In the genomic region with DNA sequence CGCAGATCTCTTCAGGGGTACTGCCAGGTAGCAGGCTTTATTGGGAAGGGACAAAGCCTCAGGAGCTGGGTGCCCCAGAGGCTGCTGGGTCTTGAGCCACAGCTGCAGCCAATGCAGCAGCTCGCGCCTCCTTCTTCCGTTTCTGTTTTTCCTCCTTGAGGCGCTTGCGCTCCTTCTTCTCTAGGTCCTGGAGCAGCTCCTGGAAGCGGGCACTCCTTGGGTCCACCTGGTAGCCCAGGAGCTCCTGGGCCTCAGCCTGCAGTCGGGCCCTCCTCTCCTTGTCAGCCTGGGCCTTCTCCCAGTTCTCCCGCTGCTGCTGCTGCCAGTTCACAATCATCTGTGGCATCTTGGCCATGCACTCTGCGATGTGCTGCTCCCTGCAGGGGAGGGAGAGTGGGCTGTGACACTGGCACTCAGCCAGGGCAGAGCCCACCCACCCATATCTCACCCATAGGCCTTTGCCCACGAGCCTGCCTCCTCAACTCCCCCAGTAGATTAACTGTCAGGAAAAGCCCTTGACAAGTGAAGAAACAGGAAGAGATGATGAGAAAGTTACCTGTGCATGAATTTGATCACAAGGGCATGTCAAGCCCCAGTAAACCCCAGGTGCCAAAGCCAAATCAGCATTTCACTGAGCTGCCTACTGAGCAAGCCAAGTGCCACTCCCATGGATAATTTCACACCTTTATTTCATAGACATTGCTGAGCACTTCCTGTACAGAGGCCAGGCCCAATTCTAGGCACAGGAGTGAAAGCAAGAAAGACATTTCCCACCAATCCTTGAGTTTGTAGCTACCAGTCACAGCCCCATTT, we compare ENCODE assay signal across 9 cellular contexts. TPM values are rescaled to one million over a fixed set of nuclear protein-coding genes. Genes with fewer than 3 reads are reported as not detected.
DNase-seq lines count a peak whose midpoint lies in the region; ATAC-seq and TF ChIP-seq lines count a peak whose summit lies in the region.
"Had no signal": no experiment of that assay in that cellular context is flagged by ENCODE, and none has a peak within 500 bp of the region (broad histone marks: within the 10 kb centered on the region; RNA-seq: fewer than 3 reads in every experiment).

No MANE protein-coding gene starts in this region.

- no peak for DNase-seq in Caco-2
- peak; percentile 25 for DNase-seq in cerebellar cortex (ENCODE audit: low spot score)
- no peak for DNase-seq in osteocyte (ENCODE audit: extremely low spot score, unreplicated experiment)
- DNase-seq in sciatic nerve (ENCODE audit: low spot score): no peak
- DNase-seq in CD1c-positive myeloid dendritic cell (ENCODE audit: extremely low spot score): no peak
- DNase-seq: activated CD4-positive, alpha-beta T cell treated with anti-CD3 and anti-CD28 coated beads, Interleukin-2, amount 50 U/mL, for 4 hours; NCI-H1105 had no signal

- ATAC-seq in sciatic nerve (no peak), HG03039 (IDR thresholded peaks at IDR 0.05; ENCODE audit: unreplicated experiment) (no peak)

- intact Hi-C loops in Caco-2 (cut with micrococcal nuclease; ENCODE audit: unreplicated experiment) (no loop called here), sciatic nerve (cut with DNase I) (no loop called here)

- TF ChIP-seq CTCF in Caco-2 (IDR thresholded peaks at IDR 0.05; ENCODE audit: insufficient read depth in 1 of 2, low read depth in 1 of 2, low read length in 1 of 2, severe bottlenecking in 1 of 2, unreplicated experiment in 1 of 2) (no peak), osteocyte (IDR thresholded peaks at IDR 0.05) (no peak)

- H3K27ac Mint-ChIP-seq in Caco-2 (ENCODE audit: unreplicated experiment): peak overlapping the region; percentile 77
- H3K27ac Mint-ChIP-seq in osteocyte (ENCODE audit: unreplicated experiment): peak overlapping the region; percentile 80

- H3K36me3 Mint-ChIP-seq in Caco-2 (ENCODE audit: insufficient read depth, unreplicated experiment) (peaks cover 78% of the 10 kb centered on the region), osteocyte (ENCODE audit: unreplicated experiment) (peaks cover 23% of the 10 kb centered on the region)

- H3K4me1 Mint-ChIP-seq in Caco-2 (ENCODE audit: low read depth, unreplicated experiment): peaks cover 13% of the 10 kb centered on the region
- peaks cover 36% of the 10 kb centered on the region for H3K4me1 Mint-ChIP-seq in osteocyte (ENCODE audit: unreplicated experiment)

- H3K4me3 ChIP-seq in Caco-2 (ENCODE audit: low read depth, low read length): no peak overlapping the region

- no peaks in the 10 kb centered on the region for H3K27me3 ChIP-seq in Caco-2 (replicated peaks; ENCODE audit: control insufficient read depth, insufficient read depth, low read length)

- BruUV-seq in Caco-2 (replicated peaks; lab: Mats Ljungman, UMichigan): no TSS peak

- H3K4me1 ChIP-seq in Caco-2: peaks cover 9% of the 10 kb centered on the region; the same call in 1 of the 2 replicates

- CTCF ChIA-PET in Caco-2 (lab: Charles Lee): interaction anchor here (0.8 kb wide), 1 partner anchor 11 kb away, joined by 3 read pairs; no protein-coding TSS in a partner anchor

- H3K36me3 ChIP-seq in Caco-2 (ENCODE audit: control insufficient read depth, insufficient read depth, low read length): peaks cover 4% of the 10 kb centered on the region
- peaks cover 62% of the 10 kb centered on the region for H3K36me3 ChIP-seq in KOPT-K1 (ENCODE audit: insufficient read depth, low read length)

- H3K27me3 Mint-ChIP-seq in Caco-2 (ENCODE audit: insufficient read depth, unreplicated experiment) (no peaks in the 10 kb centered on the region), osteocyte (ENCODE audit: unreplicated experiment) (no peaks in the 10 kb centered on the region)

- POLR2A ChIA-PET in Caco-2 (lab: Charles Lee): no interaction called here

- H3K9me3 Mint-ChIP-seq in Caco-2 (ENCODE audit: unreplicated experiment) (no peaks in the 10 kb centered on the region), osteocyte (ENCODE audit: unreplicated experiment) (no peaks in the 10 kb centered on the region)

- H3K27ac ChIP-seq in KOPT-K1 (ENCODE audit: low read depth, low read length, poor library complexity, severe bottlenecking): peak overlapping the region; percentile 10

- H3K9me3 ChIP-seq in Caco-2: no peaks in the 10 kb centered on the region
- H3K9me3 ChIP-seq in KOPT-K1 (ENCODE audit: insufficient read depth, low read length, poor library complexity, severe bottlenecking): no peaks in the 10 kb centered on the region

- H3K4me3 Mint-ChIP-seq in Caco-2 (ENCODE audit: unreplicated experiment) (no peak overlapping the region), osteocyte (ENCODE audit: unreplicated experiment) (no peak overlapping the region)

RNA-seq across cellular contexts. Expression of gene GADD45GIP1, which starts 2.7 kb away (rescaled TPM):
- total RNA-seq in Caco-2 (2022): 39.3 and 42.7 TPM in 2 replicates
- total RNA-seq in osteocyte: 24.0 and 24.6 TPM in 2 replicates
- total RNA-seq in sciatic nerve: 13.7 TPM

RNA-seq across cellular contexts. Expression of gene RAD23A, which starts 8.7 kb away (rescaled TPM):
- total RNA-seq in Caco-2 (2022) (102 and 112 TPM in 2 replicates), osteocyte (81.4 and 83.1 TPM in 2 replicates), sciatic nerve (102 TPM)

RNA-seq across cellular contexts. Expression of gene DAND5, which starts 15.0 kb away (rescaled TPM):
- not detected in 2 replicates for total RNA-seq in Caco-2 (2022)
- not detected in 2 replicates for total RNA-seq in osteocyte
- not detected for total RNA-seq in sciatic nerve

RNA-seq across cellular contexts. Expression of gene CALR, which starts 15.9 kb away (rescaled TPM):
- total RNA-seq in Caco-2 (2022) (707 and 767 TPM in 2 replicates), osteocyte (1,241 and 1,304 TPM in 2 replicates), sciatic nerve (454 TPM)

RNA-seq across cellular contexts. Expression of gene FARSA, which starts 20.8 kb away (rescaled TPM):
- total RNA-seq in Caco-2 (2022) (75.9 and 88.6 TPM in 2 replicates), osteocyte (55.6 and 60.3 TPM in 2 replicates), sciatic nerve (33.7 TPM)
